ENCODE assay signal across 9 cellular contexts in the genomic region with DNA sequence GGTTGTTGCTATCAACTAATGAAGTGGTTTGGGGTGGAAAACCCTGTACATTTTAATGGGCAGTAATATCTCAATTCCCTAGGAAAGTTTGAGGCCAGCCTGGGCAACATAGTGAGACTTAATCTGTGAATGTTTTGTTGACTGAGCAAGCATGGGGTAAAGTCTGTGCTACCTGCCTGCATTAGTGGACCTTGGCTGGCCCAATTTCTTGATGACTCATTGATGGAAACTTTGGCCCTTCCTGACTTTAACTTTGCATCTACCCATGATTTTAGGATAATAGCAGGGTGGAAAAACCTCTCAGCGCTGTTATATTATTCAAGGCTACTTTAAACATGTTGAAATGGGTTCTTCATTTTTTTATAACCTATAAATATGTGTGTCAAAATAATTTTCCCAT.
"Had no signal": no experiment of that assay in that cellular context is flagged by ENCODE, and none has a peak within 500 bp of the region (broad histone marks: within the 10 kb centered on the region; RNA-seq: fewer than 3 reads in every experiment).

No MANE protein-coding gene starts in this region.

- DNase-seq: GM23248, GOT3, H9, HCEC 1CT, IMR-90, KG1 had no signal

- FAIRE-seq: H54, K562 had no signal

- H3K4me3 ChIP-seq: GM23248, K562 had no signal

- H3K27ac ChIP-seq: GM23248, HL-60 had no signal

- H3K9ac ChIP-seq: GM23248 had no signal

- H2AFZ ChIP-seq: GM23248 had no signal

- ATAC-seq: K562 had no signal
